8 cellular contexts compared by ENCODE assay signal in the genomic region with DNA sequence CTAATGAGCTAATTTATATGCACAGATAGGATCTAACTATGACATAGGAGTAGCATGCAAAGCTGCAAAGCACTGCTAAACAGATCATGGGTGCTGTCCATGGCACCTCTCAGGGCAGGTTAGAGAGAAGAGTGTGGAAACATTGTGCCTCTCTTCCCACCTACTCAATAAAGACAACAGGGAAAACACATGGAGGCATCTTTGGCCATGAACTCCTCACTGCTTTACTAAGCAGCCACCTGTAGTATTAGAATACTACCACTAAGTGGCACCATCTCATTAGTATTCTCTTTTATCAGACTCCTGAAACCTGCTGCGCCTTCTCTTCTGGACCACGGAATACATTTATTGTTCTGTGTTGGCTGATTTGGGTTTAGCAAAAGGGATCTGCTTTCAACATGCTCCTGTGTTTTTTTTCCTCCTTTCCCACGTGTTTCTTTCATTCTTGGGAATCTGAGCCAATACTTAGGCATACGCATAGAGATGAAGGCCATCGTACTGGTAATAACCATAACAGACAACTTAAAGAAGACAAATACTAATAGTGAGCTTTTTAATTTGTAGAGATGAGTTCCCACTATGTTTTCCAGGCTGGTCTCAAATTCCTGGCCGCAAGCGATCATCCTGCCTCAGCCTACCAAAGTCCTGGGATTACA. TPM values are rescaled to one million over a fixed set of nuclear protein-coding genes. Genes with fewer than 3 reads are reported as not detected.
A peak's percentile ranks its signal among the peaks of the same experiment; 100 is the strongest.
DNase-seq lines count a peak whose midpoint lies in the region; ATAC-seq, FAIRE-seq and TF ChIP-seq lines count a peak whose summit lies in the region.

No MANE protein-coding gene starts in this region.

- no peak overlapping the region for H3K18ac ChIP-seq in mesendoderm (ENCODE audit: low read length)

- H3K27ac ChIP-seq in 22Rv1 (no peak overlapping the region), HEK293 (ENCODE audit: extremely low read depth, low read depth, low read length) (no peak overlapping the region), mesendoderm (ENCODE audit: low read depth, low read length) (no peak overlapping the region)

- H3K79me2 ChIP-seq in mesendoderm (ENCODE audit: control insufficient read depth, insufficient read depth, low read length): no peaks in the 10 kb centered on the region

- H3K27me3 ChIP-seq in mesendoderm (ENCODE audit: insufficient read depth, low read length, poor library complexity): no peaks in the 10 kb centered on the region

- no peaks in the 10 kb centered on the region for H3K36me3 Mint-ChIP-seq in effector memory CD8-positive, alpha-beta T cell (ENCODE audit: insufficient read depth)
- H3K36me3 Mint-ChIP-seq in activated CD4-positive, alpha-beta memory T cell treated with anti-CD3 and anti-CD28 coated beads for 36 hours: no peaks in the 10 kb centered on the region

- no peak overlapping the region for H2BK15ac ChIP-seq in mesendoderm (replicated peaks; ENCODE audit: low read depth)

- ATAC-seq in effector memory CD8-positive, alpha-beta T cell (replicated peaks): peak; percentile 90

- whole genome bisulfite sequencing in mesendoderm (ENCODE audit: extremely low coverage, insufficient coverage, low lambda C conversion rate): no CpG with 5 or more reads among the region's 7 CpGs

- FAIRE-seq in RCC 7860 (lab: Jason Lieb, UNC): no peak

- H3K23ac ChIP-seq in mesendoderm (ENCODE audit: low read length): no peak overlapping the region

- no peak overlapping the region for H2BK5ac ChIP-seq in mesendoderm (ENCODE audit: low read length)

- H3K4me1 Mint-ChIP-seq in effector memory CD8-positive, alpha-beta T cell (ENCODE audit: low read depth in 2 of 2): peaks cover 0 to 5% of the 10 kb centered on the region in 2 donors
- peaks cover 10% of the 10 kb centered on the region for H3K4me1 Mint-ChIP-seq in activated CD4-positive, alpha-beta memory T cell treated with anti-CD3 and anti-CD28 coated beads for 36 hours (ENCODE audit: low read depth)

- intact Hi-C loops in activated CD4-positive, alpha-beta memory T cell treated with anti-CD3 and anti-CD28 coated beads for 36 hours (cut with micrococcal nuclease): loop anchor here (1.0 kb wide), 3 partner anchors 437 to 458 kb away; no protein-coding TSS in a partner anchor

- no peak overlapping the region for H3K4ac ChIP-seq in mesendoderm (ENCODE audit: low read depth, low read length)

- H4K5ac ChIP-seq in mesendoderm (ENCODE audit: low read length): no peak overlapping the region

- H3K9me3 ChIP-seq in HEK293 (ENCODE audit: control insufficient read depth, insufficient read depth, low read depth, low read length): no peaks in the 10 kb centered on the region

- no peak overlapping the region for H3K9ac ChIP-seq in mesendoderm (ENCODE audit: low read length)

- H3K4me3 ChIP-seq in GM12864 (ENCODE audit: low read depth, low read length) (no peak overlapping the region), HEK293 (ENCODE audit: low read depth, low read length) (no peak overlapping the region), mesendoderm (ENCODE audit: low read length) (no peak overlapping the region)

- H3K4me3 Mint-ChIP-seq in effector memory CD8-positive, alpha-beta T cell: no peak overlapping the region
- no peak overlapping the region for H3K4me3 Mint-ChIP-seq in activated CD4-positive, alpha-beta memory T cell treated with anti-CD3 and anti-CD28 coated beads for 36 hours

- no peaks in the 10 kb centered on the region for H3K9me3 Mint-ChIP-seq in effector memory CD8-positive, alpha-beta T cell
- H3K9me3 Mint-ChIP-seq in activated CD4-positive, alpha-beta memory T cell treated with anti-CD3 and anti-CD28 coated beads for 36 hours: no peaks in the 10 kb centered on the region

- H3K79me1 ChIP-seq in mesendoderm (ENCODE audit: low read length): no peaks in the 10 kb centered on the region

- no peak overlapping the region for H4K8ac ChIP-seq in mesendoderm (ENCODE audit: low read depth, low read length)

- no peak overlapping the region for H2AK5ac ChIP-seq in mesendoderm (ENCODE audit: low read length)

- peaks cover 16 to 37% of the 10 kb centered on the region in 2 donors for H3K27me3 Mint-ChIP-seq in effector memory CD8-positive, alpha-beta T cell
- H3K27me3 Mint-ChIP-seq in activated CD4-positive, alpha-beta memory T cell treated with anti-CD3 and anti-CD28 coated beads for 36 hours: peaks cover 8% of the 10 kb centered on the region

- H3K56ac ChIP-seq in mesendoderm (ENCODE audit: low read length): no peak overlapping the region

- CTCF ChIA-PET in HEK293 (lab: Yijun Ruan, JAX): interaction anchor here (0.6 to 8.5 kb wide), 59 partner anchors 10 to 1438 kb away, joined by 3 to 201 read pairs (median 4); a partner anchor contains a TSS
- CTCF ChIA-PET in activated CD4-positive, alpha-beta memory T cell treated with anti-CD3 and anti-CD28 coated beads for 36 hours (lab: Charles Lee): interaction anchor here (0.6 to 4.6 kb wide), 23 partner anchors 10 to 675 kb away, joined by 3 to 49 read pairs (median 4); a partner anchor contains a TSS

- POLR2A ChIA-PET in HEK293 (lab: Yijun Ruan, JAX): no interaction called here
- POLR2A ChIA-PET in activated CD4-positive, alpha-beta memory T cell treated with anti-CD3 and anti-CD28 coated beads for 36 hours (lab: Charles Lee): interaction anchor here (0.7 kb wide), 1 partner anchor 10 kb away, joined by 3 read pairs; a partner anchor contains a TSS

- H3K27ac Mint-ChIP-seq in effector memory CD8-positive, alpha-beta T cell: no peak overlapping the region
- no peak overlapping the region for H3K27ac Mint-ChIP-seq in activated CD4-positive, alpha-beta memory T cell treated with anti-CD3 and anti-CD28 coated beads for 36 hours

- no peak overlapping the region for H3K4me2 ChIP-seq in mesendoderm (ENCODE audit: low read length)

- peak; percentile 78 for TF ChIP-seq CTCF in 22Rv1 (IDR thresholded peaks at IDR 0.05)
- peak; percentile 72 for TF ChIP-seq CTCF in GM12864 (IDR thresholded peaks at IDR 0.05; ENCODE audit: low read depth, low read length, missing control alignments)
- peak; percentile 69 for TF ChIP-seq CTCF in HEK293 (tag by site-specific recombination; IDR thresholded peaks at IDR 0.05)

- DNase-seq in GM12864 (ENCODE audit: low read depth): no peak
- peak; percentile 66 for DNase-seq in LoVo (ENCODE audit: low spot score)
- peak; percentile 45 for DNase-seq in RCC 7860 (ENCODE audit: low spot score)
- DNase-seq in effector memory CD8-positive, alpha-beta T cell: peak; percentile 15 to 27 (median 15)
- DNase-seq in mesendoderm: peak; percentile 81
- no peak for DNase-seq in activated CD4-positive, alpha-beta memory T cell treated with anti-CD3 and anti-CD28 coated beads for 36 hours

- H2BK120ac ChIP-seq in mesendoderm (ENCODE audit: low read depth, low read length): no peak overlapping the region

- no peaks in the 10 kb centered on the region for H3K4me1 ChIP-seq in HEK293 (ENCODE audit: control insufficient read depth, insufficient read depth, low read length)
- no peaks in the 10 kb centered on the region for H3K4me1 ChIP-seq in mesendoderm (ENCODE audit: control insufficient read depth, low read depth, low read length)

- H3K36me3 ChIP-seq in HEK293 (ENCODE audit: control insufficient read depth in 2 of 2, insufficient read depth in 1 of 2, low read length in 2 of 2) (no peaks in the 10 kb centered on the region), mesendoderm (ENCODE audit: control insufficient read depth, insufficient read depth, low read length) (no peaks in the 10 kb centered on the region)

TF ChIP-seq in HEK293, 187 proteins besides CTCF, POLR2A, EP300 and RAD21:
- TF ChIP-seq ZNF10 (tag by site-specific recombination; IDR thresholded peaks at IDR 0.05): peak; percentile 21; the same call in 1 of the 2 replicates
- TF ChIP-seq, protein P1, sequence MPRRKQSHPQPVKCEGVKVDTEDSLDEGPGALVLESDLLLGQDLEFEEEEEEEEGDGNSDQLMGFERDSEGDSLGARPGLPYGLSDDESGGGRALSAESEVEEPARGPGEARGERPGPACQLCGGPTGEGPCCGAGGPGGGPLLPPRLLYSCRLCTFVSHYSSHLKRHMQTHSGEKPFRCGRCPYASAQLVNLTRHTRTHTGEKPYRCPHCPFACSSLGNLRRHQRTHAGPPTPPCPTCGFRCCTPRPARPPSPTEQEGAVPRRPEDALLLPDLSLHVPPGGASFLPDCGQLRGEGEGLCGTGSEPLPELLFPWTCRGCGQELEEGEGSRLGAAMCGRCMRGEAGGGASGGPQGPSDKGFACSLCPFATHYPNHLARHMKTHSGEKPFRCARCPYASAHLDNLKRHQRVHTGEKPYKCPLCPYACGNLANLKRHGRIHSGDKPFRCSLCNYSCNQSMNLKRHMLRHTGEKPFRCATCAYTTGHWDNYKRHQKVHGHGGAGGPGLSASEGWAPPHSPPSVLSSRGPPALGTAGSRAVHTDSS (tag by site-specific recombination; IDR thresholded peaks at IDR 0.05): no peak
- TF ChIP-seq ZSCAN30 (tag by site-specific recombination; IDR thresholded peaks at IDR 0.05): 0 out of 2 replicates have a peak, but pooled peaks have one; percentile 15
- TF ChIP-seq ZNF416 (tag by site-specific recombination; IDR thresholded peaks at IDR 0.05): no peak
- no peak for TF ChIP-seq ZNF560 (tag by site-specific recombination; IDR thresholded peaks at IDR 0.05; ENCODE audit: borderline replicate concordance)
- TF ChIP-seq ZNF654 (tag by site-specific recombination; IDR thresholded peaks at IDR 0.05; ENCODE audit: low read depth): peak; percentile 93
- TF ChIP-seq IKZF3 (tag by site-specific recombination; IDR thresholded peaks at IDR 0.05): peak; percentile 76
- TF ChIP-seq ZNF660 (tag by site-specific recombination; IDR thresholded peaks at IDR 0.05): peak; percentile 61; the same call in 1 of the 2 replicates
- TF ChIP-seq SCRT1 (tag by site-specific recombination; IDR thresholded peaks at IDR 0.05; ENCODE audit: borderline replicate concordance): 0 out of 2 replicates have a peak, but pooled peaks have one; percentile 20
- TF ChIP-seq ZBTB17 (tag by site-specific recombination; IDR thresholded peaks at IDR 0.05): 0 out of 2 replicates have a peak, but pooled peaks have one; percentile 15
- TF ChIP-seq ZNF2 (tag by site-specific recombination; IDR thresholded peaks at IDR 0.05): 0 out of 2 replicates have a peak, but pooled peaks have one; percentile 55
- TF ChIP-seq SCRT2 (tag by site-specific recombination; IDR thresholded peaks at IDR 0.05): peak; percentile 86

RNA-seq across cellular contexts. Expression of a gene that starts 9.4 kb away (rescaled TPM):
- 86.9 TPM for polyA plus RNA-seq in mesendoderm (2013, experiment 1 of 2)
- 88.9 TPM for polyA plus RNA-seq in mesendoderm (2013, experiment 2 of 2)
- 10 to 100 TPM; 88.9 to 92.3 TPM for total RNA-seq in activated CD4-positive, alpha-beta memory T cell treated with anti-CD3 and anti-CD28 coated beads for 36 hours

Comparison
In these comparisons a context has a peak if more than half of its experiments do, and no peak if none do; other contexts are left out.
1. DNase-seq: peak in LoVo (single experiment), RCC 7860 (single experiment), effector memory CD8-positive, alpha-beta T cell (3 of 3) and mesendoderm (single experiment); none in GM12864 (single experiment) and activated CD4-positive, alpha-beta memory T cell treated with anti-CD3 and anti-CD28 coated beads for 36 hours (single experiment).
2. Peak in every context shown above with its lines, with median percentiles within 50 percentile points of each other: CTCF ChIP-seq.